21 cellular contexts compared by ENCODE assay signal in genomic region chr19:35560677-35561076, GRCh38. TPM values are rescaled to one million over a fixed set of nuclear protein-coding genes. Genes with fewer than 3 reads are reported as not detected.
DNase-seq lines count a peak whose midpoint lies in the region; ATAC-seq and TF ChIP-seq lines count a peak whose summit lies in the region.
"Had no signal": no experiment of that assay in that cellular context is flagged by ENCODE, and none has a peak within 500 bp of the region (broad histone marks: within the 10 kb centered on the region; RNA-seq: fewer than 3 reads in every experiment).

No MANE protein-coding gene starts in this region.

- TF ChIP-seq POLR2A in spleen (IDR thresholded peaks at IDR 0.05) = no peak
- TF ChIP-seq POLR2A in gastroesophageal sphincter (IDR thresholded peaks at IDR 0.05) = no peak

- TF ChIP-seq CTCF in HEK293 (tag by site-specific recombination; IDR thresholded peaks at IDR 0.05) = no peak
- TF ChIP-seq CTCF in spleen (IDR thresholded peaks at IDR 0.05 in 8 of 11, conservative IDR thresholded peaks at IDR 0.05 in 3 of 11) = no peak
- TF ChIP-seq CTCF in gastroesophageal sphincter (IDR thresholded peaks at IDR 0.05) = no peak

- intact Hi-C loops in spleen (cut with DNase I; ENCODE audit: low total_unique reads) = no loop called here

- DNase-seq in SW480 (ENCODE audit: low spot score) (peak; percentile 43), islet precursor cell (peak; percentile 41), spleen (peak; percentile 27), HUDEP-2 (lab: John Stamatoyannopoulos, UW; ENCODE audit: unreplicated experiment in 76 of 76) (no peak)
- DNase-seq: ACHN; BE2C; C1 segment of cervical spinal cord; CD4-positive, CD25-positive, alpha-beta regulatory T cell; CD8-positive, alpha-beta memory T cell; COR-L47; DMS 273 treated with DMSO at 0.1 percent for 48 hours; DMS53; DND-41; EL; GOT3; H7 had no signal

- H3K27ac ChIP-seq in HEK293 (ENCODE audit: extremely low read depth, low read depth, low read length) (no peak overlapping the region), spleen (no peak overlapping the region), gastroesophageal sphincter (no peak overlapping the region)

- TF ChIP-seq EP300 in gastroesophageal sphincter (IDR thresholded peaks at IDR 0.05) = no peak

- 59 to 75% (median 63%) methylated on average over 6 of the region's 6 CpGs for WGBS in spleen, 5 donors
- 51 to 53% methylated on average over 4 to 6 of the region's 6 CpGs for WGBS in gastroesophageal sphincter (ENCODE audit: low coverage in 1 of 2), 2 donors

- peaks cover 0 to 85% (median 37%) of the 10 kb centered on the region in 7 donors for H3K27me3 ChIP-seq in spleen (replicated peaks in 1 of 7)
- H3K27me3 ChIP-seq in gastroesophageal sphincter = peaks cover 83% of the 10 kb centered on the region

- H3K4me1 ChIP-seq in HEK293 (ENCODE audit: control insufficient read depth, insufficient read depth, low read length) = peaks cover 10% of the 10 kb centered on the region
- H3K4me1 ChIP-seq in spleen = peaks cover 5 to 23% (median 16%) of the 10 kb centered on the region in 6 donors
- peaks cover 0 to 16% (median 7%) of the 10 kb centered on the region in 3 donors for H3K4me1 ChIP-seq in gastroesophageal sphincter

- no peaks in the 10 kb centered on the region; the same call in 1 of the 2 replicates for H3K9me3 ChIP-seq in HEK293 (ENCODE audit: control insufficient read depth, insufficient read depth, low read depth, low read length)
- H3K9me3 ChIP-seq in spleen = no peaks in the 10 kb centered on the region
- H3K9me3 ChIP-seq in gastroesophageal sphincter = peaks cover 0 to 8% (median 0%) of the 10 kb centered on the region in 3 donors
- H3K9me3 ChIP-seq: BE2C had no signal

- ATAC-seq in gastroesophageal sphincter = no peak
- ATAC-seq: GM12878, HCT116 had no signal

- POLR2A ChIA-PET in HEK293 (lab: Yijun Ruan, JAX) = interaction anchor here (0.6 to 0.8 kb wide), 2 partner anchors 83 to 132 kb away, joined by 3 to 5 read pairs; no protein-coding TSS in a partner anchor

- H3K36me3 ChIP-seq in HEK293 (ENCODE audit: control insufficient read depth in 2 of 2, insufficient read depth in 1 of 2, low read length in 2 of 2) (no peaks in the 10 kb centered on the region), spleen (no peaks in the 10 kb centered on the region), gastroesophageal sphincter (no peaks in the 10 kb centered on the region)
- H3K36me3 ChIP-seq: BE2C had no signal

- H3K4me3 ChIP-seq in HEK293 (ENCODE audit: low read depth, low read length) (no peak overlapping the region), spleen (no peak overlapping the region), gastroesophageal sphincter (no peak overlapping the region)
- H3K4me3 ChIP-seq: GM12878 had no signal

- CTCF ChIA-PET in HEK293 (lab: Yijun Ruan, JAX) = interaction anchor here (0.6 to 1.8 kb wide), 3 partner anchors 12 to 259 kb away, joined by 3 to 7 read pairs (median 4); no protein-coding TSS in a partner anchor

TF ChIP-seq in HEK293, 187 proteins besides CTCF, POLR2A, EP300 and RAD21:
- TF ChIP-seq ZNF571 (tag by site-specific recombination; IDR thresholded peaks at IDR 0.05) = no peak
- TF ChIP-seq ZNF501 (tag by site-specific recombination; IDR thresholded peaks at IDR 0.05) = no peak
- TF ChIP-seq SCRT2 (tag by site-specific recombination; IDR thresholded peaks at IDR 0.05) = peak; percentile 86
- no peak for TF ChIP-seq ZNF404 (tag by site-specific recombination; IDR thresholded peaks at IDR 0.05)
- TF ChIP-seq SCRT1 (tag by site-specific recombination; IDR thresholded peaks at IDR 0.05; ENCODE audit: borderline replicate concordance) = peak; percentile 18; the same call in 1 of the 2 replicates

RNA-seq across cellular contexts. Expression of gene ATP4A, which starts 2.8 kb away (rescaled TPM):
- total RNA-seq in spleen (not detected), gastroesophageal sphincter (not detected)
- polyA plus RNA-seq in spleen = not detected
- total RNA-seq: CD4-positive, CD25-positive, alpha-beta regulatory T cell; CD8-positive, alpha-beta memory T cell; G401 had no signal
- polyA plus RNA-seq: CD4-positive, CD25-positive, alpha-beta regulatory T cell; CD8-positive, alpha-beta memory T cell had no signal

RNA-seq across cellular contexts. Expression of gene TMEM147, which starts 15.3 kb away (rescaled TPM):
- total RNA-seq in spleen = 10 to 100 TPM; 47.6 to 67.7 (median 50.4) TPM
- polyA plus RNA-seq in spleen = 10 to 100 TPM; 57.9 to 88.7 (median 78.7) TPM
- total RNA-seq in gastroesophageal sphincter = 10 to 100 TPM; 60.0 to 82.6 (median 64.1) TPM

RNA-seq across cellular contexts. Expression of gene PMIS2, which starts 25.3 kb away (rescaled TPM):
- total RNA-seq in spleen = not detected
- not detected for polyA plus RNA-seq in spleen
- total RNA-seq in gastroesophageal sphincter = not detected
- total RNA-seq: CD4-positive, CD25-positive, alpha-beta regulatory T cell; CD8-positive, alpha-beta memory T cell; G401; GM12878; H7 had no signal
- polyA plus RNA-seq: CD4-positive, CD25-positive, alpha-beta regulatory T cell; CD8-positive, alpha-beta memory T cell; GM12878 had no signal

RNA-seq across cellular contexts. Expression of gene GAPDHS, which starts 27.4 kb away (rescaled TPM):
- total RNA-seq in spleen (under 1 TPM in 1 of 7 donors, not detected in 6; 0.17 TPM), gastroesophageal sphincter (not detected)
- polyA plus RNA-seq in spleen = under 1 TPM in 2 of 3 donors, not detected in 1; 0.13 to 0.14 TPM
- total RNA-seq: CD4-positive, CD25-positive, alpha-beta regulatory T cell; CD8-positive, alpha-beta memory T cell; G401; GM12878 had no signal
- polyA plus RNA-seq: CD4-positive, CD25-positive, alpha-beta regulatory T cell; CD8-positive, alpha-beta memory T cell had no signal

RNA-seq across cellular contexts. Expression of gene SBSN, which starts 32.6 kb away (rescaled TPM):
- total RNA-seq in spleen = not detected
- under 1 TPM; 0.05 to 0.33 (median 0.19) TPM for polyA plus RNA-seq in spleen
- total RNA-seq in gastroesophageal sphincter = 10 to 100 TPM in 1 of 4 donors, 1 to 10 TPM in 2, not detected in 1; 1.0 to 13.4 (median 1.2) TPM
- total RNA-seq: CD4-positive, CD25-positive, alpha-beta regulatory T cell; CD8-positive, alpha-beta memory T cell; G401; GM12878; H7 had no signal
- polyA plus RNA-seq: CD4-positive, CD25-positive, alpha-beta regulatory T cell; CD8-positive, alpha-beta memory T cell had no signal

Comparison
In these comparisons a context has a peak if more than half of its experiments do, and no peak if none do; other contexts are left out.
1. DNase-seq: peak in SW480 (single experiment), islet precursor cell (single experiment) and spleen (single experiment); none in HUDEP-2 (0 of 76).